1 cellular context compared by ENCODE assay signal in genomic region chr10:103231047-103231551, GRCh38.
TF ChIP-seq lines count a peak whose summit lies in the region.

No MANE protein-coding gene starts in this region.

TF ChIP-seq in IMR-90, 13 proteins besides CTCF, POLR2A, EP300 and RAD21 (continued from another document):
- TF ChIP-seq RCOR1 (IDR thresholded peaks at IDR 0.05; ENCODE audit: insufficient replicate concordance, low read length) (peak; percentile 72), MAFK (IDR thresholded peaks at IDR 0.05; ENCODE audit: low read depth, low read length) (no peak), MAZ (IDR thresholded peaks at IDR 0.05; ENCODE audit: borderline replicate concordance, low read depth, low read length) (no peak), CEBPB (IDR thresholded peaks at IDR 0.05; ENCODE audit: low read depth, low read length) (peak; percentile 81), MXI1 (IDR thresholded peaks at IDR 0.05; ENCODE audit: borderline replicate concordance, low read depth, low read length) (no peak), FOS (IDR thresholded peaks at IDR 0.05; ENCODE audit: low read depth, low read length) (peak; percentile 44; the same call in 1 of the 2 replicates)
TF ChIP-seq in IMR-90: peak in this region for 3.
